8 cellular contexts compared by ENCODE assay signal in the genomic region with DNA sequence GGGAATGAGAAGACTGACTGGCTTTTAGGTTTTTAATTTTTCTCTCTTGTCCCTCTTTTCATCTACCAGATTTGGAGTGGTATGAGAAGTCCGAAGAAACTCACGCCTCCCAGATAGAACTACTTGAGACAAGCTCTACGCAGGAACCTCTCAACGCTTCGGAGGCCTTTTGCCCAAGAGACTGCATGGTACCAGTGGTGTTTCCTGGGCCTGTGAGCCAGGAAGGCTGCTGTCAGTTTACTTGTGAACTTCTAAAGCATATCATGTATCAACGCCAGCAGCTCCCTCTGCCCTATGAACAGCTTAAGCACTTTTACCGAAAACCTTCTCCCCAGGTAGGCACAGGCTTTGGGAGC. TPM values are rescaled to one million over a fixed set of nuclear protein-coding genes. Genes with fewer than 3 reads are reported as not detected.
DNase-seq lines count a peak whose midpoint lies in the region; ATAC-seq and TF ChIP-seq lines count a peak whose summit lies in the region.

No MANE protein-coding gene starts in this region.

- H3K4me1 ChIP-seq in SJSA1 (replicated peaks) = peaks cover 12% of the 10 kb centered on the region
- H3K4me1 ChIP-seq in endodermal cell (ENCODE audit: control insufficient read depth, insufficient read depth, low read length) = peaks cover 12% of the 10 kb centered on the region

- H3K27me3 ChIP-seq in SJSA1 (replicated peaks) (no peaks in the 10 kb centered on the region), endodermal cell (ENCODE audit: control insufficient read depth, insufficient read depth, low read length, poor library complexity, severe bottlenecking) (no peaks in the 10 kb centered on the region)

- H3K36me3 ChIP-seq in SJSA1 (peaks cover 57% of the 10 kb centered on the region), endodermal cell (ENCODE audit: control insufficient read depth, insufficient read depth, low read length) (peaks cover 37% of the 10 kb centered on the region)

- H3K4me3 Mint-ChIP-seq in endodermal cell (peak overlapping the region; percentile 94), nephron (peak overlapping the region; percentile 98 to 100 (median 99))

- peak overlapping the region; percentile 80 for H3K9ac ChIP-seq in endodermal cell (ENCODE audit: extremely low read depth, low read length, poor library complexity, severe bottlenecking)

- H3K27ac ChIP-seq in SJSA1 = peak overlapping the region; percentile 40; the same call in 1 of the 2 replicates
- H3K27ac ChIP-seq in endodermal cell (ENCODE audit: low read depth, low read length) = no peak overlapping the region

- H3K27me3 Mint-ChIP-seq in endodermal cell (ENCODE audit: insufficient read depth) (no peaks in the 10 kb centered on the region), nephron (ENCODE audit: low read depth) (no peaks in the 10 kb centered on the region)

- DNase-seq in activated effector memory CD4-positive, alpha-beta T cell treated with anti-CD3 and anti-CD28 coated beads, Interleukin-2, amount 50 U/mL, for 16 hours = peak; percentile 68
- no peak for DNase-seq in activated effector memory CD4-positive, alpha-beta T cell treated with Interleukin-2 at 50 U/mL for 16 hours
- DNase-seq in SJSA1 (ENCODE audit: low read depth in 1 of 2, low spot score in 2 of 2) (peak in 1 of 2 experiments; percentile 28), endodermal cell (no peak), NCI-H1048 (lab: John Stamatoyannopoulos, UW) (no peak), SHP77 (lab: John Stamatoyannopoulos, UW) (no peak)

- peak overlapping the region; percentile 94 for H3K27ac Mint-ChIP-seq in endodermal cell
- peak overlapping the region; percentile 95 to 98 (median 96) for H3K27ac Mint-ChIP-seq in nephron

- H3K36me3 Mint-ChIP-seq in endodermal cell (ENCODE audit: low read depth) = peaks cover 32% of the 10 kb centered on the region
- H3K36me3 Mint-ChIP-seq in nephron (ENCODE audit: low read depth) = peaks cover 25% of the 10 kb centered on the region

- peaks cover 24% of the 10 kb centered on the region for H3K4me1 Mint-ChIP-seq in endodermal cell
- H3K4me1 Mint-ChIP-seq in nephron = peaks cover 41% of the 10 kb centered on the region

- H3K4me3 ChIP-seq in SJSA1 = peak overlapping the region; percentile 65
- H3K4me3 ChIP-seq in endodermal cell (ENCODE audit: low read length) = peak overlapping the region; percentile 98

- TF ChIP-seq CTCF in endodermal cell (conservative IDR thresholded peaks at IDR 0.05) (no peak), nephron (IDR thresholded peaks at IDR 0.05; ENCODE audit: unreplicated experiment in 3 of 3) (no peak)

- no peaks in the 10 kb centered on the region for H3K9me3 ChIP-seq in SJSA1 (replicated peaks)
- H3K9me3 ChIP-seq in endodermal cell (ENCODE audit: control insufficient read depth, low read length) = no peaks in the 10 kb centered on the region

- no peak for ATAC-seq in HG02623 (IDR thresholded peaks at IDR 0.05; ENCODE audit: unreplicated experiment)

- no peaks in the 10 kb centered on the region for H3K9me3 Mint-ChIP-seq in endodermal cell
- no peaks in the 10 kb centered on the region for H3K9me3 Mint-ChIP-seq in nephron

- WGBS in endodermal cell (ENCODE audit: insufficient coverage in 1 of 2, insufficient read length in 1 of 2), 2 experiments = 41 to 49% methylated on average over 5 to 7 of the region's 7 CpGs

RNA-seq across cellular contexts. Expression of a gene that starts 0.7 kb away (rescaled TPM):
- total RNA-seq in SJSA1 (2014; rRNA removed; shearing (Covaris generic)) = 17.9 and 59.4 TPM in 2 replicates
- 10 to 100 TPM; 32.7 to 41.5 TPM for total RNA-seq in endodermal cell
- 33.2 TPM for polyA plus RNA-seq in endodermal cell (2013, experiment 1 of 2)
- 31.6 TPM for polyA plus RNA-seq in endodermal cell (2013, experiment 2 of 2)

RNA-seq across cellular contexts. Expression of a gene that starts 7.2 kb away (rescaled TPM):
- total RNA-seq in SJSA1 (2014; rRNA removed; shearing (Covaris generic)) = 57.3 and 59.8 TPM in 2 replicates
- 10 to 100 TPM; 87.9 to 90.6 TPM for total RNA-seq in endodermal cell
- polyA plus RNA-seq in endodermal cell (2013, experiment 1 of 2) = 64.2 TPM
- polyA plus RNA-seq in endodermal cell (2013, experiment 2 of 2) = 53.7 TPM

RNA-seq across cellular contexts. Expression of a gene that starts 8.5 kb away (rescaled TPM):
- not detected in 2 replicates for total RNA-seq in SJSA1 (2014; rRNA removed; shearing (Covaris generic))
- under 1 TPM; 0.44 to 0.64 TPM for total RNA-seq in endodermal cell
- polyA plus RNA-seq in endodermal cell (2013, experiment 1 of 2) = 1.7 TPM
- 1.2 TPM for polyA plus RNA-seq in endodermal cell (2013, experiment 2 of 2)

RNA-seq across cellular contexts. Expression of a gene that starts 51.3 kb away (rescaled TPM):
- 47.9 and 57.6 TPM in 2 replicates for total RNA-seq in SJSA1 (2014; rRNA removed; shearing (Covaris generic))
- total RNA-seq in endodermal cell = 10 to 100 TPM; 53.6 to 58.8 TPM
- 50.7 TPM for polyA plus RNA-seq in endodermal cell (2013, experiment 1 of 2)
- polyA plus RNA-seq in endodermal cell (2013, experiment 2 of 2) = 50.8 TPM
